ENCODE assay signal across 17 cellular contexts in the genomic region with DNA sequence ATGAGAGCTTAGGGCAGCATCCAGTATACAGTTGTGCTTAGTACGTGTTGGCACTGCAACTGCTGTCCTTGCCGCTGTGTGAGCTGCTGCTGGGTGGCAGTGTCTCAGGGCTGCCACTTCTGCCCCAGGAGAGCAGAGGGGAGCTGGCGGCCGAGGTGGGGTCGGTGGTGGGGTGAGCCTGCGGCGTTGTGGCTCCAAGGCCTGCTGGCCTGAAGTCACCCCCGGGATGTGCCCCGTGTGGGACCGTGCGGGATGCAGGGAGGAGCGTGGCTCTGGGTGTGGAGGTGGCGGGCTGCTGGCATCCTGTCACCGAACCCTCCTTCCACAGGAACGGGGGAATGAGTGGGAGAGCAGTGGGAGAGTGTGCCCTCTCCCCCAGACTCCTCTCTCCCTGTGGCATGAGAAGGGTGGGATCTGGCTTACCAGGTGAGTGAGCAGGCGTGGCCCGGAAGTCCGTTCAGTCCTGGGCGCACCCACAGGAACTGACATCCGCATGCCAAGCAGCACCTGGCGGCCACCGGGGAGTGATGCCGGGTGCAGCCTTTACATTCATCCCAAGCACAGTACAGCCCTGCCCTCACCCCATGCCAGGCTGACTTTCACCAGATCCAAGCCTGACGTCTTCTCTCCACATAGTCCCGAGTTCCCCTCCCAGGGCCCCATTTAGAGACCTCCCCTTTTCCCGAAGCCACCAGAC. TPM values are rescaled to one million over a fixed set of nuclear protein-coding genes. Genes with fewer than 3 reads are reported as not detected.
DNase-seq lines count a peak whose midpoint lies in the region; TF ChIP-seq lines count a peak whose summit lies in the region.
"Had no signal": no experiment of that assay in that cellular context is flagged by ENCODE, and none has a peak within 500 bp of the region (broad histone marks: within the 10 kb centered on the region; RNA-seq: fewer than 3 reads in every experiment).

No MANE protein-coding gene starts in this region.

- DNase-seq in NCI-H1417 (lab: John Stamatoyannopoulos, UW) = peak in 2 of 3 experiments; percentile 66 to 78
- DNase-seq in NCI-H1417 treated with DMSO at 0.1 percent for 48 hours (lab: John Stamatoyannopoulos, UW) = no peak
- DNase-seq in NCI-H2107 treated with DMSO at 0.1 percent for 48 hours (lab: John Stamatoyannopoulos, UW; ENCODE audit: unreplicated experiment) = peak; percentile 74
- no peak for DNase-seq in suprapubic skin (ENCODE audit: low spot score in 2 of 2)
- DNase-seq in tibial artery = no peak
- no peak for DNase-seq in SIG-M5 treated with dmso at 0.1 percent for 504 hours (lab: John Stamatoyannopoulos, UW; ENCODE audit: unreplicated experiment)
- no peak for DNase-seq in hippocampal formation (lab: John Stamatoyannopoulos, UW)
- DNase-seq: 8988T; activated CD4-positive, alpha-beta T cell treated with anti-CD3 and anti-CD28 coated beads, Interleukin-2, amount 10 ng/mL, durations not matched to agents 24 days and 14 days; activated CD8-positive, alpha-beta memory T cell treated with anti-CD3 and anti-CD28 coated beads, Interleukin-2, amount 50 U/mL, for 48 hours; activated gamma-delta T cell treated with Interleukin-2 at 50 U/mL for 16 hours; NCI-H146; NCI-H446 treated with DMSO at 0.1 percent for 48 hours; stimulated activated CD4-positive, alpha-beta T cell treated with anti-CD3 and anti-CD28 coated beads, Interleukin-2, amount 100 ng/mL, for 24 hours had no signal

- peaks cover 42 to 48% of the 10 kb centered on the region in 2 donors for H3K4me1 ChIP-seq in duodenal mucosa (ENCODE audit: control insufficient read depth in 1 of 2, insufficient read depth in 2 of 2, low read length in 2 of 2)
- peaks cover 52% of the 10 kb centered on the region for H3K4me1 ChIP-seq in suprapubic skin
- H3K4me1 ChIP-seq in tibial artery = peaks cover 0 to 3% (median 0%) of the 10 kb centered on the region in 4 donors

- no peak for TF ChIP-seq POLR2A in suprapubic skin (IDR thresholded peaks at IDR 0.05)

- no peak for TF ChIP-seq EP300 in suprapubic skin (IDR thresholded peaks at IDR 0.05)

- 51% methylated on average over 23 of the region's 26 CpGs for WGBS in suprapubic skin

- H3K27ac ChIP-seq in duodenal mucosa (ENCODE audit: low read depth, low read length) (peak overlapping the region; percentile 42), suprapubic skin (peak overlapping the region; percentile 57), tibial artery (no peak overlapping the region)
- H3K27ac ChIP-seq: lower lobe of right lung, pancreas had no signal

- H3K27me3 ChIP-seq in duodenal mucosa (ENCODE audit: control insufficient read depth in 1 of 2, insufficient read depth in 2 of 2, low read length in 2 of 2) = no peaks in the 10 kb centered on the region
- peaks cover 7% of the 10 kb centered on the region for H3K27me3 ChIP-seq in suprapubic skin
- H3K27me3 ChIP-seq in tibial artery = peaks cover 0 to 71% of the 10 kb centered on the region in 2 donors
- H3K27me3 ChIP-seq: pancreas had no signal

- H3K9me3 ChIP-seq in duodenal mucosa (ENCODE audit: control insufficient read depth in 1 of 2, low read length in 2 of 2) (no peaks in the 10 kb centered on the region), suprapubic skin (no peaks in the 10 kb centered on the region), tibial artery (no peaks in the 10 kb centered on the region)
- H3K9me3 ChIP-seq: lower lobe of right lung, pancreas had no signal

- H3K9ac ChIP-seq in duodenal mucosa (ENCODE audit: low read depth in 1 of 2, low read length in 2 of 2) = peak overlapping the region in 1 of 2 donors; percentile 10

- H3K4me3 ChIP-seq in duodenal mucosa (ENCODE audit: low read depth in 1 of 2, low read length in 2 of 2) (peak overlapping the region; percentile 16 to 17), suprapubic skin (no peak overlapping the region), tibial artery (no peak overlapping the region)
- H3K4me3 ChIP-seq: lower lobe of right lung, pancreas had no signal

- intact Hi-C loops in tibial artery (cut with DNase I; ENCODE audit: low total_unique reads) = no loop called here

- TF ChIP-seq CTCF in suprapubic skin (IDR thresholded peaks at IDR 0.05) = peak; percentile 13 to 37
- no peak for TF ChIP-seq CTCF in tibial artery (IDR thresholded peaks at IDR 0.05)

- H3K36me3 ChIP-seq in duodenal mucosa (ENCODE audit: control insufficient read depth in 1 of 2, insufficient read depth in 2 of 2, low read length in 2 of 2) (no peaks in the 10 kb centered on the region), suprapubic skin (no peaks in the 10 kb centered on the region), tibial artery (no peaks in the 10 kb centered on the region)
- H3K36me3 ChIP-seq: lower lobe of right lung, pancreas had no signal

RNA-seq across cellular contexts. Expression of gene MCF2L, which starts 26.5 kb away (rescaled TPM):
- total RNA-seq in suprapubic skin = 100 to 1,000 TPM in 1 of 4 donors, 10 to 100 TPM in 3; 25.4 to 144 (median 50.0) TPM

Comparison
In these comparisons a context has a peak if more than half of its experiments do, and no peak if none do; other contexts are left out.
1. DNase-seq: peak in NCI-H1417 (2 of 3) and NCI-H2107 treated with DMSO at 0.1 percent for 48 hours (single experiment); none in NCI-H1417 treated with DMSO at 0.1 percent for 48 hours (single experiment), suprapubic skin (0 of 2), tibial artery (0 of 2), SIG-M5 treated with dmso at 0.1 percent for 504 hours (single experiment) and hippocampal formation (0 of 2).
2. H3K27ac ChIP-seq: peak in duodenal mucosa (single experiment) and suprapubic skin (single experiment); none in tibial artery (0 of 2).
3. H3K4me3 ChIP-seq: peak in duodenal mucosa (2 of 2); none in suprapubic skin (single experiment) and tibial artery (0 of 2).
4. CTCF ChIP-seq: peak in suprapubic skin (2 of 2); none in tibial artery (0 of 2).